8 cellular contexts compared by ENCODE assay signal in genomic region chr14:52835122-52835903, GRCh38. TPM values are rescaled to one million over a fixed set of nuclear protein-coding genes. Genes with fewer than 3 reads are reported as not detected.
DNase-seq lines count a peak whose midpoint lies in the region; ATAC-seq and TF ChIP-seq lines count a peak whose summit lies in the region.

No MANE protein-coding gene starts in this region.

- TF ChIP-seq POLR2A in esophagus muscularis mucosa (IDR thresholded peaks at IDR 0.05; ENCODE audit: low read depth): no peak

- TF ChIP-seq CTCF in esophagus muscularis mucosa (IDR thresholded peaks at IDR 0.05): no peak

- WGBS in mesodermal cell (ENCODE audit: insufficient coverage in 2 of 2), 2 experiments: 69 to 73% methylated on average over 10 to 11 of the region's 12 CpGs
- 74% methylated on average over 12 of the region's 12 CpGs for WGBS in esophagus muscularis mucosa

- DNase-seq in Daoy (ENCODE audit: low read depth): peak; percentile 89
- peak; percentile 94 for DNase-seq in NCI-H1105 treated with DMSO at 0.1 percent for 48 hours (lab: John Stamatoyannopoulos, UW)
- DNase-seq in astrocyte of the hippocampus (ENCODE audit: low read depth, low spot score): peak; percentile 42
- DNase-seq in esophagus muscularis mucosa (ENCODE audit: extremely low spot score): no peak

- H3K4me1 ChIP-seq in mesodermal cell (ENCODE audit: control insufficient read depth, insufficient read depth, low read length, poor library complexity, severe bottlenecking) (peaks cover 41% of the 10 kb centered on the region), esophagus muscularis mucosa (peaks cover 0 to 10% (median 9%) of the 10 kb centered on the region in 4 donors)

- H3K36me3 ChIP-seq in mesodermal cell (ENCODE audit: control insufficient read depth, insufficient read depth, low read length) (no peaks in the 10 kb centered on the region), esophagus muscularis mucosa (no peaks in the 10 kb centered on the region)

- intact Hi-C loops in esophagus muscularis mucosa (cut with DNase I): no loop called here

- H3K4me3 ChIP-seq in mesodermal cell (ENCODE audit: extremely low read depth, insufficient read depth, low read length, poor library complexity, severe bottlenecking) (no peak overlapping the region), esophagus muscularis mucosa (no peak overlapping the region)

- H3K27me3 ChIP-seq in esophagus muscularis mucosa: no peaks in the 10 kb centered on the region

- ATAC-seq in HG03139 (IDR thresholded peaks at IDR 0.05; ENCODE audit: unreplicated experiment) (no peak), GM19397 (IDR thresholded peaks at IDR 0.05; ENCODE audit: unreplicated experiment) (no peak), GM21447 (IDR thresholded peaks at IDR 0.05; ENCODE audit: unreplicated experiment) (no peak)

- H3K27ac ChIP-seq in mesodermal cell (ENCODE audit: low read depth, low read length, severe bottlenecking) (peak overlapping the region; percentile 69), esophagus muscularis mucosa (replicated peaks in 1 of 4) (no peak overlapping the region)

- TF ChIP-seq EP300 in esophagus muscularis mucosa (IDR thresholded peaks at IDR 0.05): no peak

- H3K9me3 ChIP-seq in mesodermal cell (ENCODE audit: control insufficient read depth, low read length) (no peaks in the 10 kb centered on the region), esophagus muscularis mucosa (no peaks in the 10 kb centered on the region)

RNA-seq across cellular contexts. Expression of gene GNPNAT1, which starts 43.9 kb away (rescaled TPM):
- 59.4 and 70.0 TPM in 2 replicates for total RNA-seq in Daoy (2014; rRNA removed; shearing (Covaris generic))
- 24.8 TPM for polyA plus RNA-seq in mesodermal cell (2013, experiment 1 of 2)
- 24.5 TPM for polyA plus RNA-seq in mesodermal cell (2013, experiment 2 of 2)
- total RNA-seq in esophagus muscularis mucosa: 10 to 100 TPM; 12.9 to 32.5 (median 14.8) TPM
